In genomic region chr12:97612075-97612474, GRCh38 we compare ENCODE assay signal across 34 cellular contexts.
"Had no signal": no experiment of that assay in that cellular context is flagged by ENCODE, and none has a peak within 500 bp of the region (broad histone marks: within the 10 kb centered on the region; RNA-seq: fewer than 3 reads in every experiment).

No MANE protein-coding gene starts in this region.

- H3K9me3 ChIP-seq: MG63 had no signal

- H3K36me3 ChIP-seq: MG63 had no signal

- H3K4me3 ChIP-seq: MG63 had no signal

- H3K27me3 ChIP-seq: MG63 had no signal

- DNase-seq: Karpas-422, Kasumi-1, MG63, MM.1S, MV-4-11, NCI-H1048, NCI-H1092, NCI-H1092 treated with DMSO at 0.1 percent for 48 hours, NCI-H1105, NCI-H1105 treated with DMSO at 0.1 percent for 48 hours, NCI-H1417, NCI-H1417 treated with DMSO at 0.1 percent for 48 hours, NCI-H1436, NCI-H1436 treated with DMSO at 0.1 percent for 48 hours, NCI-H146, NCI-H1694, NCI-H1694 treated with DMSO at 0.1 percent for 48 hours, NCI-H187, NCI-H187 treated with DMSO at 0.1 percent for 48 hours, NCI-H1930, NCI-H2029, NCI-H2029 treated with DMSO at 0.1 percent for 48 hours, NCI-H2081, NCI-H2081 treated with DMSO at 0.1 percent for 48 hours, NCI-H2107, NCI-H2171, NCI-H2171 treated with DMSO at 0.1 percent for 48 hours, NCI-H2227 treated with DMSO at 0.1 percent for 48 hours, NCI-H226, NCI-H345, NCI-H446, NCI-H446 treated with DMSO at 0.1 percent for 48 hours, NCI-H510A, NCI-H510A treated with DMSO at 0.1 percent for 48 hours had no signal
